In genomic region chr10:43682956-43683355, GRCh38 we compare ENCODE assay signal across 15 cellular contexts.
"Had no signal": no experiment of that assay in that cellular context is flagged by ENCODE, and none has a peak within 500 bp of the region (broad histone marks: within the 10 kb centered on the region; RNA-seq: fewer than 3 reads in every experiment).

No MANE protein-coding gene starts in this region.

- H3K4me3 ChIP-seq: cardiac muscle cell, gastroesophageal sphincter, heart left ventricle, neural progenitor cell, prostate gland, right atrium auricular region, transverse colon, uterus had no signal

- ATAC-seq: gastroesophageal sphincter, heart left ventricle had no signal

- H3K9me3 ChIP-seq: gastroesophageal sphincter, heart left ventricle, prostate gland, right atrium auricular region, transverse colon, uterus had no signal

- H3K9ac ChIP-seq: neural progenitor cell had no signal

- H3K4me2 ChIP-seq: neural progenitor cell had no signal

- H3K27me3 ChIP-seq: gastroesophageal sphincter, heart left ventricle, neural progenitor cell, right atrium auricular region, transverse colon, uterus had no signal

- H3K36me3 ChIP-seq: cardiac muscle cell, gastroesophageal sphincter, heart left ventricle, neural progenitor cell, prostate gland, right atrium auricular region, transverse colon, uterus had no signal

- H3K4me1 ChIP-seq: neural progenitor cell, prostate gland, transverse colon, uterus had no signal

- H2AFZ ChIP-seq: neural progenitor cell had no signal

- DNase-seq: activated CD4-positive, alpha-beta T cell treated with anti-CD3 and anti-CD28 coated beads, Interleukin-2, amount 50 U/mL, for 1 hour; activated CD8-positive, alpha-beta memory T cell treated with anti-CD3 and anti-CD28 coated beads for 24 hours; activated CD8-positive, alpha-beta memory T cell treated with anti-CD3 and anti-CD28 coated beads, Interleukin-2, amount 50 U/mL, for 48 hours; activated effector memory CD4-positive, alpha-beta T cell treated with Interleukin-2 at 50 U/mL for 16 hours; activated naive CD4-positive, alpha-beta T cell treated with anti-CD3 and anti-CD28 coated beads, Interleukin-2, amount 50 U/mL, for 16 hours; heart left ventricle; kidney glomerular epithelial cell; naive thymus-derived CD4-positive, alpha-beta T cell; transverse colon; uterus had no signal

- H3K27ac ChIP-seq: cardiac muscle cell, gastroesophageal sphincter, neural progenitor cell, prostate gland, right atrium auricular region, transverse colon, uterus had no signal
